ENCODE assay signal across 9 cellular contexts in genomic region chr10:123136806-123137642, GRCh38. TPM values are rescaled to one million over a fixed set of nuclear protein-coding genes. Genes with fewer than 3 reads are reported as not detected.
DNase-seq lines count a peak whose midpoint lies in the region; ATAC-seq lines count a peak whose summit lies in the region.
"Had no signal": no experiment of that assay in that cellular context is flagged by ENCODE, and none has a peak within 500 bp of the region (broad histone marks: within the 10 kb centered on the region; RNA-seq: fewer than 3 reads in every experiment).

No MANE protein-coding gene starts in this region.

- DNase-seq in stimulated activated CD4-positive, alpha-beta T cell treated with anti-CD3 and anti-CD28 coated beads, Interleukin-15, amount 100 ng/mL, for 24 hours, result peak; percentile 58
- no peak for DNase-seq in stimulated activated CD4-positive, alpha-beta T cell treated with anti-CD3 and anti-CD28 coated beads, Interleukin-4, amount 100 ng/mL, for 24 hours
- peak; percentile 14 for DNase-seq in activated T-cell treated with anti-CD3 and anti-CD28 coated beads, Interleukin-2, amount 50 U/mL, for 4 hours
- peak; percentile 68 for DNase-seq in left kidney (ENCODE audit: low read depth, low spot score)
- no peak for DNase-seq in NCI-H1105 treated with DMSO at 0.1 percent for 48 hours (lab: John Stamatoyannopoulos, UW)

- no peaks in the 10 kb centered on the region for H3K9me3 Mint-ChIP-seq in activated T-cell treated with anti-CD3 and anti-CD28 coated beads, Interleukin-2, amount 50 U/mL, for 4 hours

- peaks cover 84% of the 10 kb centered on the region for H3K27me3 Mint-ChIP-seq in activated T-cell treated with anti-CD3 and anti-CD28 coated beads, Interleukin-2, amount 50 U/mL, for 4 hours (ENCODE audit: low read depth)

- H3K36me3 Mint-ChIP-seq in activated T-cell treated with anti-CD3 and anti-CD28 coated beads, Interleukin-2, amount 50 U/mL, for 4 hours (ENCODE audit: insufficient read depth), result no peaks in the 10 kb centered on the region

- peak overlapping the region; percentile 81 for H3K4me3 Mint-ChIP-seq in activated T-cell treated with anti-CD3 and anti-CD28 coated beads, Interleukin-2, amount 50 U/mL, for 4 hours

- ATAC-seq in activated T-cell treated with anti-CD3 and anti-CD28 coated beads, Interleukin-2, amount 50 U/mL, for 4 hours, result peak; percentile 25 to 31
- ATAC-seq in GM18870 (IDR thresholded peaks at IDR 0.05; ENCODE audit: unreplicated experiment) (no peak), GM18873 (IDR thresholded peaks at IDR 0.05; ENCODE audit: low FRiP score, unreplicated experiment) (no peak), GM18511 (IDR thresholded peaks at IDR 0.05; ENCODE audit: unreplicated experiment) (no peak)

- peaks cover 57% of the 10 kb centered on the region for H3K4me1 Mint-ChIP-seq in activated T-cell treated with anti-CD3 and anti-CD28 coated beads, Interleukin-2, amount 50 U/mL, for 4 hours (ENCODE audit: low read depth)

RNA-seq across cellular contexts. Expression of gene HMX3, which starts 1.3 kb away (rescaled TPM):
- total RNA-seq in activated T-cell treated with anti-CD3 and anti-CD28 coated beads, Interleukin-2, amount 50 U/mL, for 4 hours, result under 1 TPM in 1 of 3 donors, not detected in 2; 0.16 TPM
- total RNA-seq: ureter had no signal

RNA-seq across cellular contexts. Expression of gene HMX2, which starts 10.9 kb away (rescaled TPM):
- total RNA-seq in activated T-cell treated with anti-CD3 and anti-CD28 coated beads, Interleukin-2, amount 50 U/mL, for 4 hours, result under 1 TPM in 1 of 3 donors, not detected in 2; 0.11 TPM
- total RNA-seq: ureter had no signal

RNA-seq across cellular contexts. Expression of gene BUB3, which starts 17.2 kb away (rescaled TPM):
- 100 to 1,000 TPM; 169 to 185 (median 173) TPM for total RNA-seq in activated T-cell treated with anti-CD3 and anti-CD28 coated beads, Interleukin-2, amount 50 U/mL, for 4 hours

Comparison
In these comparisons a context has a peak if more than half of its experiments do, and no peak if none do; other contexts are left out.
1. DNase-seq: peak in stimulated activated CD4-positive, alpha-beta T cell treated with anti-CD3 and anti-CD28 coated beads, Interleukin-15, amount 100 ng/mL, for 24 hours (single experiment), activated T-cell treated with anti-CD3 and anti-CD28 coated beads, Interleukin-2, amount 50 U/mL, for 4 hours (single experiment) and left kidney (single experiment); none in stimulated activated CD4-positive, alpha-beta T cell treated with anti-CD3 and anti-CD28 coated beads, Interleukin-4, amount 100 ng/mL, for 24 hours (single experiment) and NCI-H1105 treated with DMSO at 0.1 percent for 48 hours (single experiment).
2. ATAC-seq: peak in activated T-cell treated with anti-CD3 and anti-CD28 coated beads, Interleukin-2, amount 50 U/mL, for 4 hours (2 of 2); none in GM18870 (single experiment), GM18873 (single experiment) and GM18511 (single experiment).